10 cellular contexts compared by ENCODE assay signal in the genomic region with DNA sequence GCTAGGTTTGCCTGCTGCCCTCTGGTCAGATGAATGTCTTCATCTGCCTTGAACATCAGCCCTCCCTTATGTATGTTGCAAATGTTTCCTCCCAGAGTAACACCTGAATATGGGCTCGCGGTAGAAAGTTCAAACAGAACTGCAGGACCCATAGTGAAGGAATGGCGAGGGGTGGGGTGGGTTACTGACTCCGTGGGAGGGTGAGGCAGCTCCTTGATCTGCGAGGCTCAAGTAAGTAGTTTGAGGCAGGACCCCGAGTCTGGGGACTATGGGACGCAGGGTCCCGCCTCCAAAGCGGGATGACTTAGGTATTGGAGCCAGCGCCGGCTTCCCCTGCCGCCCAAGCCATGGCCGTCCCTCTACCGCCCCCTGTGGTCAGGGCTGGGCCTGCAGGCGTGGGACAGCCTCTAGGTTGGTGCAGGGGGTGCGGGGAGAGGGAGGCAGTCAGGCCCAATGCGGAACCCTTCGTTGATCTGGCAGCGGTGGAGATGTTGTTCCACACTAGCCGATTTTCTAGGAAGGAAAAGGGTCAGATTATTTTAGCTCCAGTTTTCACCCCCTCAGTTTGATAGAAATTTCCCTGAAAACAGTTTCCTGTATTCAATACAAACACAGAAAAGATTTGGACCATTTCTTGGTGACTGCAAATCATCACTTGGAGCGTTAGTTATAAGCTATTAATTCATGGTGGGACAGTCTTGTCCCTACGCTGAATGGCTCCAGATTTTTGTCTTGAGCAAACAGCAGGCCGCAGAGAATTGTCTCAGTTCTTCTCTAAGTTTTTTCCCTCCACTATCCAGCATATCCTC.
DNase-seq lines count a peak whose midpoint lies in the region; ATAC-seq, FAIRE-seq and TF ChIP-seq lines count a peak whose summit lies in the region.
"Had no signal": no experiment of that assay in that cellular context is flagged by ENCODE, and none has a peak within 500 bp of the region (broad histone marks: within the 10 kb centered on the region; RNA-seq: fewer than 3 reads in every experiment).

No MANE protein-coding gene starts in this region.

- H3K4me3 Mint-ChIP-seq in activated CD4-positive, alpha-beta T cell treated with anti-CD3 and anti-CD28 coated beads for 36 hours: no peak overlapping the region
- no peak overlapping the region for H3K4me3 Mint-ChIP-seq in nephron progenitor cell
- H3K4me3 Mint-ChIP-seq: dendritic cell treated with granulocyte-macrophage colony-stimulating factor and Interleukin-4, amounts not matched to agents 40 ng/mL and 50 ng/mL, for 4 days had no signal

- H3K9me3 Mint-ChIP-seq in activated CD4-positive, alpha-beta T cell treated with anti-CD3 and anti-CD28 coated beads for 36 hours (ENCODE audit: low read depth): no peaks in the 10 kb centered on the region
- H3K9me3 Mint-ChIP-seq in nephron progenitor cell: no peaks in the 10 kb centered on the region
- H3K9me3 Mint-ChIP-seq: dendritic cell treated with granulocyte-macrophage colony-stimulating factor and Interleukin-4, amounts not matched to agents 40 ng/mL and 50 ng/mL, for 4 days had no signal

- dilution Hi-C loops in endothelial cell of umbilical vein (cut with MboI; ENCODE audit: extremely low pct_ligation_motif_present, low sequenced_read_pairs): no loop called here

- TF ChIP-seq CTCF in endothelial cell of umbilical vein (IDR thresholded peaks at IDR 0.05; ENCODE audit: extremely low read depth in 1 of 2, insufficient read depth in 1 of 2, low read depth in 1 of 2, low read length in 2 of 2): peak; percentile 93 to 96
- TF ChIP-seq CTCF in nephron progenitor cell (IDR thresholded peaks at IDR 0.05): peak; percentile 97

- no peaks in the 10 kb centered on the region for H3K27me3 Mint-ChIP-seq in activated CD4-positive, alpha-beta T cell treated with anti-CD3 and anti-CD28 coated beads for 36 hours
- peaks cover 14% of the 10 kb centered on the region for H3K27me3 Mint-ChIP-seq in nephron progenitor cell (ENCODE audit: low read depth, poor library complexity)
- H3K27me3 Mint-ChIP-seq: dendritic cell treated with granulocyte-macrophage colony-stimulating factor and Interleukin-4, amounts not matched to agents 40 ng/mL and 50 ng/mL, for 4 days had no signal

- H3K4me1 Mint-ChIP-seq in activated CD4-positive, alpha-beta T cell treated with anti-CD3 and anti-CD28 coated beads for 36 hours: no peaks in the 10 kb centered on the region
- H3K4me1 Mint-ChIP-seq in nephron progenitor cell: peaks cover 17% of the 10 kb centered on the region

- H3K27ac ChIP-seq in endothelial cell of umbilical vein (ENCODE audit: insufficient read depth, low read depth, low read length): no peak overlapping the region

- H3K4me1 ChIP-seq in endothelial cell of umbilical vein (ENCODE audit: control insufficient read depth, extremely low read depth, insufficient read depth, low read length): no peaks in the 10 kb centered on the region

- no peak overlapping the region for H2AFZ ChIP-seq in endothelial cell of umbilical vein (ENCODE audit: low read depth, low read length)

- H3K4me3 ChIP-seq in endothelial cell of umbilical vein (replicated peaks in 1 of 3; ENCODE audit: insufficient read depth in 1 of 3, low read depth in 1 of 3, low read length in 3 of 3): no peak overlapping the region

- no peaks in the 10 kb centered on the region for H3K9me3 ChIP-seq in endothelial cell of umbilical vein (replicated peaks; ENCODE audit: control insufficient read depth, insufficient read depth, low read length)

- DNase-seq in Right ventricle myocardium superior (peak; percentile 68), Right ventricle myocardium inferior (ENCODE audit: missing footprints) (no peak), endothelial cell of umbilical vein (ENCODE audit: low read depth, low spot score) (peak; percentile 45), nephron progenitor cell (peak; percentile 91)
- DNase-seq in activated CD4-positive, alpha-beta T cell treated with anti-CD3 and anti-CD28 coated beads for 36 hours: peak; percentile 73

- intact Hi-C loops in Right ventricle myocardium superior (cut with DNase I): no loop called here
- intact Hi-C loops in Right ventricle myocardium inferior (cut with DNase I): loop anchor here (5.0 kb wide), 1 partner anchor 74 kb away; the partner anchor contains the start of gene CORO2B
- intact Hi-C loops in activated CD4-positive, alpha-beta T cell treated with anti-CD3 and anti-CD28 coated beads for 36 hours (cut with DNase I, micrococcal nuclease): loop anchor here in 1 of 2 experiments (1.0 kb wide), 1 partner anchor 92 kb away; no protein-coding TSS in a partner anchor
- intact Hi-C loops in endothelial cell of umbilical vein (cut with micrococcal nuclease): loop anchor here (1.0 kb wide), 2 partner anchors 23 to 92 kb away; no protein-coding TSS in a partner anchor

- no TSS peak for BruUV-seq in endothelial cell of umbilical vein (replicated peaks; lab: Mats Ljungman, UMichigan)

- CTCF ChIA-PET in activated CD4-positive, alpha-beta T cell treated with anti-CD3 and anti-CD28 coated beads for 36 hours (lab: Charles Lee): interaction anchor here (0.6 to 2.1 kb wide), 13 partner anchors 19 to 1800 kb away, joined by 3 to 10 read pairs (median 3); no protein-coding TSS in a partner anchor
- CTCF ChIA-PET in endothelial cell of umbilical vein (lab: Charles Lee): interaction anchor here (0.7 to 4.2 kb wide), 19 partner anchors 7 to 398 kb away, joined by 3 to 54 read pairs (median 5); no protein-coding TSS in a partner anchor

- H3K4me2 ChIP-seq in endothelial cell of umbilical vein (ENCODE audit: insufficient read depth, low read length): no peak overlapping the region

- peak; percentile 67 for FAIRE-seq in endothelial cell of umbilical vein (lab: Jason Lieb, UNC)
- FAIRE-seq: G401.6 had no signal

- POLR2A ChIA-PET in activated CD4-positive, alpha-beta T cell treated with anti-CD3 and anti-CD28 coated beads for 36 hours (lab: Charles Lee): no interaction called here
- POLR2A ChIA-PET in endothelial cell of umbilical vein (lab: Charles Lee): no interaction called here

- H3K9me1 ChIP-seq in endothelial cell of umbilical vein (replicated peaks; ENCODE audit: control insufficient read depth, extremely low read depth, insufficient read depth, low read length): no peaks in the 10 kb centered on the region

- no peak for TF ChIP-seq POLR2A in endothelial cell of umbilical vein (IDR thresholded peaks at IDR 0.05; ENCODE audit: low read depth, low read length)

- peaks cover 0 to 4% of the 10 kb centered on the region in 2 experiments for H3K27me3 ChIP-seq in endothelial cell of umbilical vein (ENCODE audit: control insufficient read depth in 2 of 2, insufficient read depth in 2 of 2, low read length in 2 of 2)

- no peaks in the 10 kb centered on the region for H3K79me2 ChIP-seq in endothelial cell of umbilical vein (ENCODE audit: control insufficient read depth, insufficient read depth, low read length)

- no peaks in the 10 kb centered on the region for H4K20me1 ChIP-seq in endothelial cell of umbilical vein (replicated peaks; ENCODE audit: control insufficient read depth, extremely low read depth, insufficient read depth, low read length)

- no peak overlapping the region for H3K27ac Mint-ChIP-seq in activated CD4-positive, alpha-beta T cell treated with anti-CD3 and anti-CD28 coated beads for 36 hours
- H3K27ac Mint-ChIP-seq in nephron progenitor cell: no peak overlapping the region
- H3K27ac Mint-ChIP-seq: dendritic cell treated with granulocyte-macrophage colony-stimulating factor and Interleukin-4, amounts not matched to agents 40 ng/mL and 50 ng/mL, for 4 days had no signal

- H3K36me3 ChIP-seq in endothelial cell of umbilical vein (ENCODE audit: control insufficient read depth in 2 of 2, extremely low read depth in 1 of 2, insufficient read depth in 2 of 2, low read length in 2 of 2): no peaks in the 10 kb centered on the region

- no peaks in the 10 kb centered on the region for H3K36me3 Mint-ChIP-seq in activated CD4-positive, alpha-beta T cell treated with anti-CD3 and anti-CD28 coated beads for 36 hours (ENCODE audit: low read depth)
- no peaks in the 10 kb centered on the region for H3K36me3 Mint-ChIP-seq in nephron progenitor cell (ENCODE audit: low read depth)

- ATAC-seq in Right ventricle myocardium superior (ENCODE audit: poor library complexity) (peak; percentile 55), Right ventricle myocardium inferior (no peak), HG02623 (IDR thresholded peaks at IDR 0.05; ENCODE audit: unreplicated experiment) (no peak), HG03097 (IDR thresholded peaks at IDR 0.05; ENCODE audit: low FRiP score, unreplicated experiment) (no peak), HG02852 (IDR thresholded peaks at IDR 0.05; ENCODE audit: unreplicated experiment) (no peak)
- ATAC-seq in activated CD4-positive, alpha-beta T cell treated with anti-CD3 and anti-CD28 coated beads for 36 hours: peak; percentile 68

- no peak overlapping the region for H3K9ac ChIP-seq in endothelial cell of umbilical vein (replicated peaks; ENCODE audit: extremely low read depth, insufficient read depth, low read length)

TF ChIP-seq in endothelial cell of umbilical vein, 7 proteins besides CTCF, POLR2A, EP300 and RAD21:
- TF ChIP-seq EZH2 (IDR thresholded peaks at IDR 0.05; ENCODE audit: borderline replicate concordance, low read depth, low read length, severe bottlenecking) (peak; percentile 41), GATA2 (IDR thresholded peaks at IDR 0.05; ENCODE audit: insufficient read depth, insufficient read length, low read depth, low read length) (no peak)

Comparison
In these comparisons a context has a peak if more than half of its experiments do, and no peak if none do; other contexts are left out.
1. ATAC-seq: peak in Right ventricle myocardium superior (single experiment) and activated CD4-positive, alpha-beta T cell treated with anti-CD3 and anti-CD28 coated beads for 36 hours (single experiment); none in Right ventricle myocardium inferior (single experiment), HG02623 (single experiment), HG03097 (single experiment) and HG02852 (single experiment).